13 cellular contexts compared by ENCODE assay signal in genomic region chr13:30869491-30869890, GRCh38. TPM values are rescaled to one million over a fixed set of nuclear protein-coding genes. Genes with fewer than 3 reads are reported as not detected.
DNase-seq lines count a peak whose midpoint lies in the region; ATAC-seq and TF ChIP-seq lines count a peak whose summit lies in the region.
"Had no signal": no experiment of that assay in that cellular context is flagged by ENCODE, and none has a peak within 500 bp of the region (broad histone marks: within the 10 kb centered on the region; RNA-seq: fewer than 3 reads in every experiment).

No MANE protein-coding gene starts in this region.

- intact Hi-C loops in left cardiac atrium (cut with DNase I) (loop anchor here in 1 of 2 donors (5.0 to 10.0 kb wide), 4 partner anchors 67 to 737 kb away; no protein-coding TSS in a partner anchor), sciatic nerve (cut with DNase I) (loop anchor here (10.0 kb wide), 2 partner anchors 65 to 745 kb away; no protein-coding TSS in a partner anchor)

- peak; percentile 69 for DNase-seq in AG20443 (ENCODE audit: low spot score)
- peak; percentile 2 for DNase-seq in astrocyte of the hippocampus (ENCODE audit: low read depth, low spot score)
- DNase-seq in left cardiac atrium, result peak; percentile 67
- peak; percentile 80 for DNase-seq in sciatic nerve (ENCODE audit: low spot score)
- DNase-seq in type B pancreatic cell (ENCODE audit: extremely low spot score, unreplicated experiment), result no peak
- no peak for DNase-seq in NCI-H1092 treated with DMSO at 0.1 percent for 48 hours (lab: John Stamatoyannopoulos, UW)
- no peak for DNase-seq in T-helper 17 cell
- DNase-seq: activated naive CD8-positive, alpha-beta T cell treated with anti-CD3 and anti-CD28 coated beads, Interleukin-2, amount 10 ng/mL, durations not matched to agents 7 days and 5 days; DND-41; endodermal cell; NCI-H2171 treated with DMSO at 0.1 percent for 48 hours had no signal

- peak; percentile 24 to 54 for ATAC-seq in left cardiac atrium
- peak; percentile 42 for ATAC-seq in sciatic nerve
- ATAC-seq in GM18511 (IDR thresholded peaks at IDR 0.05; ENCODE audit: unreplicated experiment), result no peak
- no peak for ATAC-seq in T-helper 17 cell

- H3K4me1 Mint-ChIP-seq in type B pancreatic cell (ENCODE audit: unreplicated experiment) (peaks cover 72% of the 10 kb centered on the region), T-helper 17 cell (peaks cover 4% of the 10 kb centered on the region)
- H3K4me1 Mint-ChIP-seq: activated naive CD8-positive, alpha-beta T cell treated with anti-CD3 and anti-CD28 coated beads, Interleukin-2, amount 10 ng/mL, durations not matched to agents 7 days and 5 days had no signal

- H3K36me3 Mint-ChIP-seq in type B pancreatic cell, result no peaks in the 10 kb centered on the region
- H3K36me3 Mint-ChIP-seq in T-helper 17 cell (ENCODE audit: low read depth), result peaks cover 4% of the 10 kb centered on the region
- H3K36me3 Mint-ChIP-seq: activated naive CD8-positive, alpha-beta T cell treated with anti-CD3 and anti-CD28 coated beads, Interleukin-2, amount 10 ng/mL, durations not matched to agents 7 days and 5 days had no signal

- H3K27ac Mint-ChIP-seq in type B pancreatic cell (no peak overlapping the region), T-helper 17 cell (no peak overlapping the region)
- H3K27ac Mint-ChIP-seq: activated naive CD8-positive, alpha-beta T cell treated with anti-CD3 and anti-CD28 coated beads, Interleukin-2, amount 10 ng/mL, durations not matched to agents 7 days and 5 days had no signal

- no peak for TF ChIP-seq CTCF in type B pancreatic cell (conservative IDR thresholded peaks at IDR 0.05)

- H3K27me3 Mint-ChIP-seq in type B pancreatic cell (peaks cover 14% of the 10 kb centered on the region), T-helper 17 cell (peaks cover 39% of the 10 kb centered on the region)

- no peaks in the 10 kb centered on the region for H3K9me3 Mint-ChIP-seq in type B pancreatic cell
- H3K9me3 Mint-ChIP-seq: activated naive CD8-positive, alpha-beta T cell treated with anti-CD3 and anti-CD28 coated beads, Interleukin-2, amount 10 ng/mL, durations not matched to agents 7 days and 5 days; endodermal cell had no signal

- H3K9me3 ChIP-seq in T-helper 17 cell (ENCODE audit: control insufficient read depth, low read length, poor library complexity, severe bottlenecking), result no peaks in the 10 kb centered on the region
- H3K9me3 ChIP-seq: mucosa of descending colon had no signal

- H3K4me3 Mint-ChIP-seq in type B pancreatic cell (no peak overlapping the region), T-helper 17 cell (no peak overlapping the region)
- H3K4me3 Mint-ChIP-seq: activated naive CD8-positive, alpha-beta T cell treated with anti-CD3 and anti-CD28 coated beads, Interleukin-2, amount 10 ng/mL, durations not matched to agents 7 days and 5 days; endodermal cell had no signal

RNA-seq across cellular contexts. Expression of gene MEDAG, which starts 36.6 kb away (rescaled TPM):
- total RNA-seq in left cardiac atrium, result 10 to 100 TPM in 1 of 2 donors, 1 to 10 TPM in 1; 9.6 to 36.7 TPM
- total RNA-seq in sciatic nerve, result 73.2 TPM
- total RNA-seq in type B pancreatic cell (ENCODE audit: low replicate concordance), result 0.36 and 0.40 TPM in 2 replicates
- not detected for total RNA-seq in T-helper 17 cell
- total RNA-seq: activated naive CD8-positive, alpha-beta T cell treated with anti-CD3 and anti-CD28 coated beads, Interleukin-2, amount 10 ng/mL, durations not matched to agents 7 days and 5 days had no signal

Comparison
In these comparisons a context has a peak if more than half of its experiments do, and no peak if none do; other contexts are left out.
1. DNase-seq: peak in AG20443 (single experiment), astrocyte of the hippocampus (single experiment), left cardiac atrium (single experiment) and sciatic nerve (single experiment); none in type B pancreatic cell (single experiment), NCI-H1092 treated with DMSO at 0.1 percent for 48 hours (single experiment) and T-helper 17 cell (0 of 3).
2. ATAC-seq: peak in left cardiac atrium (2 of 2) and sciatic nerve (single experiment); none in GM18511 (single experiment) and T-helper 17 cell (single experiment).